In the genomic region with DNA sequence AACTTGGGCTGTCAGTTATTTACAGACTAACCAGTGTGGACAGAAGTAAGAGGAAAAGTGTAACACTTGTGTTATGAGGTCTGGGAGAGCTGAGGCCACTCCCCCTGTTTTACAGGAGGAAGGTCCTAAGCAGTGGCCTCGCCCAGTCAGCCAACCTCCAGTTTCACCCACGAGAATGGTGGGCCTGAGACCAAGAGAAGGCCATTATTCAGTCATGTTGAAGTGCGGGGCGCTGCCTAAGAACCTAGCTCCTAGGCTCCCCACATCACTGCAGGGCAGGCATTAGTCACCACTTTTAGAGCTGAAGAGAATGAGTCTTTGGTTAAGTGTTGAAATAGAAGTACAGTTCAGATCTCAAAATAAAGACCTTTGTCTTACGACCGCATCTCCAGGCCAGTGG, we compare ENCODE assay signal across 12 cellular contexts. TPM values are rescaled to one million over a fixed set of nuclear protein-coding genes. Genes with fewer than 3 reads are reported as not detected.
DNase-seq lines count a peak whose midpoint lies in the region; ATAC-seq, FAIRE-seq and TF ChIP-seq lines count a peak whose summit lies in the region.
"Had no signal": no experiment of that assay in that cellular context is flagged by ENCODE, and none has a peak within 500 bp of the region (broad histone marks: within the 10 kb centered on the region; RNA-seq: fewer than 3 reads in every experiment).

No MANE protein-coding gene starts in this region.

- H3K4me3 Mint-ChIP-seq in activated T-helper 1 cell treated with anti-CD3 and anti-CD28 coated beads, Interleukin-12 subunit alpha, Interleukin-12 subunit beta, Interleukin-2, Interleukin-4 antibody, amounts not matched to agents 30 ng/mL and 10 ng/mL and 1 ng/mL, durations not matched to agents 14 hours and 24 hours and 36 hours, result no peak overlapping the region
- H3K4me3 Mint-ChIP-seq: H9 had no signal

- H3K18ac ChIP-seq in mesenchymal stem cell (ENCODE audit: low read depth in 1 of 2, low read length in 2 of 2), result peak overlapping the region in 1 of 2 experiments; percentile 74

- H4K91ac ChIP-seq in mesenchymal stem cell (ENCODE audit: low read length), result no peak overlapping the region

- no peak overlapping the region for H2BK120ac ChIP-seq in mesenchymal stem cell (ENCODE audit: low read depth, low read length)

- no peaks in the 10 kb centered on the region for H3K27me3 ChIP-seq in mammary epithelial cell (ENCODE audit: insufficient read depth, low read length)
- no peaks in the 10 kb centered on the region for H3K27me3 ChIP-seq in mesenchymal stem cell (ENCODE audit: control insufficient read depth in 1 of 2, insufficient read depth in 1 of 2, low read length in 2 of 2)
- H3K27me3 ChIP-seq: esophagus muscularis mucosa had no signal

- FAIRE-seq in GM19239 (lab: Jason Lieb, UNC), result no peak

- H3K4me1 ChIP-seq in mammary epithelial cell (ENCODE audit: insufficient read depth, low read length) (peaks cover 34% of the 10 kb centered on the region), mesenchymal stem cell (ENCODE audit: control insufficient read depth, insufficient read depth, low read depth, low read length) (peaks cover 14% of the 10 kb centered on the region)

- no peak overlapping the region for H2BK15ac ChIP-seq in mesenchymal stem cell (ENCODE audit: low read depth, poor library complexity, severe bottlenecking)

- DNase-seq in EL (peak; percentile 77), M059J (ENCODE audit: low read depth) (peak; percentile 98), mammary epithelial cell (peak; percentile 92), mesenchymal stem cell (peak; percentile 85), DMS 273 (lab: John Stamatoyannopoulos, UW; ENCODE audit: unreplicated experiment) (no peak), GM19239 (ENCODE audit: insufficient read length, low spot score) (no peak)
- DNase-seq in activated T-helper 1 cell treated with anti-CD3 and anti-CD28 coated beads, Interleukin-12 subunit alpha, Interleukin-12 subunit beta, Interleukin-2, Interleukin-4 antibody, amounts not matched to agents 30 ng/mL and 10 ng/mL and 1 ng/mL, durations not matched to agents 14 hours and 24 hours and 36 hours (ENCODE audit: low spot score), result no peak
- DNase-seq: activated CD4-positive, alpha-beta T cell treated with anti-CD3 and anti-CD28 coated beads for 1 hour; H9; NCI-H1092 had no signal

- BruUV-seq in mammary epithelial cell (replicated peaks; lab: Mats Ljungman, UMichigan), result no TSS peak

- in situ Hi-C loops in mammary epithelial cell (cut with MboI; ENCODE audit: low sequenced_read_pairs in 2 of 2), result no loop called here

- H3K4me1 Mint-ChIP-seq in activated T-helper 1 cell treated with anti-CD3 and anti-CD28 coated beads, Interleukin-12 subunit alpha, Interleukin-12 subunit beta, Interleukin-2, Interleukin-4 antibody, amounts not matched to agents 30 ng/mL and 10 ng/mL and 1 ng/mL, durations not matched to agents 14 hours and 24 hours and 36 hours (ENCODE audit: low read depth), result peaks cover 36% of the 10 kb centered on the region

- H4K20me1 ChIP-seq in mammary epithelial cell (ENCODE audit: insufficient read depth, low read length), result peaks cover 8% of the 10 kb centered on the region

- no peak for TF ChIP-seq CTCF in mammary epithelial cell (conservative IDR thresholded peaks at IDR 0.05 in 1 of 2, IDR thresholded peaks at IDR 0.05 in 1 of 2; ENCODE audit: extremely low read depth in 1 of 2, insufficient read depth in 1 of 2, low read depth in 1 of 2, low read length in 2 of 2)

- no peak overlapping the region for H2BK5ac ChIP-seq in mesenchymal stem cell (ENCODE audit: low read depth, low read length, poor library complexity, severe bottlenecking)

- H3K4me3 ChIP-seq in mammary epithelial cell (replicated peaks in 1 of 3; ENCODE audit: insufficient read depth in 1 of 3, low read depth in 2 of 3, low read length in 3 of 3) (no peak overlapping the region), mesenchymal stem cell (ENCODE audit: insufficient read depth in 1 of 2, low read depth in 1 of 2, low read length in 2 of 2) (no peak overlapping the region)
- H3K4me3 ChIP-seq: esophagus muscularis mucosa had no signal

- no peak overlapping the region for H3K4ac ChIP-seq in mesenchymal stem cell (ENCODE audit: low read depth in 1 of 2, low read length in 2 of 2)

- H3K27ac ChIP-seq in mammary epithelial cell (ENCODE audit: insufficient read depth, low read depth, low read length) (peak overlapping the region; percentile 65), mesenchymal stem cell (ENCODE audit: low read length, poor library complexity, severe bottlenecking) (no peak overlapping the region)
- H3K27ac ChIP-seq: esophagus muscularis mucosa had no signal

- H3K36me3 ChIP-seq in mammary epithelial cell (ENCODE audit: insufficient read depth, low read length) (no peaks in the 10 kb centered on the region), mesenchymal stem cell (ENCODE audit: control insufficient read depth in 1 of 2, insufficient read depth in 2 of 2, low read depth in 1 of 2, low read length in 2 of 2) (no peaks in the 10 kb centered on the region)
- H3K36me3 ChIP-seq: esophagus muscularis mucosa had no signal

- H2BK12ac ChIP-seq in mesenchymal stem cell (ENCODE audit: low read length in 2 of 2), result no peak overlapping the region

- no peak overlapping the region for H3K9ac ChIP-seq in mammary epithelial cell (ENCODE audit: insufficient read depth, low read length)
- no peak overlapping the region for H3K9ac ChIP-seq in mesenchymal stem cell (ENCODE audit: low read length)

- H3K4me2 ChIP-seq in mammary epithelial cell (ENCODE audit: insufficient read depth, low read depth, low read length) (peak overlapping the region; percentile 32), mesenchymal stem cell (ENCODE audit: low read length, poor library complexity, severe bottlenecking) (no peak overlapping the region)

- no peak overlapping the region for H4K8ac ChIP-seq in mesenchymal stem cell (ENCODE audit: low read length)

- peaks cover 25% of the 10 kb centered on the region for H3K79me1 ChIP-seq in mesenchymal stem cell (replicated peaks; ENCODE audit: low read length, poor library complexity, severe bottlenecking)

- ATAC-seq in GM21367 (IDR thresholded peaks at IDR 0.05; ENCODE audit: unreplicated experiment), result no peak

- WGBS in mammary epithelial cell (ENCODE audit: low coverage, missing lambda C conversion rate), result 37% methylated on average over 6 of the region's 6 CpGs
- 52% methylated on average over 5 of the region's 6 CpGs for WGBS in mesenchymal stem cell

- CTCF ChIA-PET in mammary epithelial cell (lab: Charles Lee; ENCODE audit: low non-redundant PET), result no interaction called here

- no peak overlapping the region for H3K27ac Mint-ChIP-seq in activated T-helper 1 cell treated with anti-CD3 and anti-CD28 coated beads, Interleukin-12 subunit alpha, Interleukin-12 subunit beta, Interleukin-2, Interleukin-4 antibody, amounts not matched to agents 30 ng/mL and 10 ng/mL and 1 ng/mL, durations not matched to agents 14 hours and 24 hours and 36 hours

- peaks cover 7% of the 10 kb centered on the region for H3K9me3 Mint-ChIP-seq in activated T-helper 1 cell treated with anti-CD3 and anti-CD28 coated beads, Interleukin-12 subunit alpha, Interleukin-12 subunit beta, Interleukin-2, Interleukin-4 antibody, amounts not matched to agents 30 ng/mL and 10 ng/mL and 1 ng/mL, durations not matched to agents 14 hours and 24 hours and 36 hours

- H2AFZ ChIP-seq in mammary epithelial cell (ENCODE audit: low read depth, low read length), result no peak overlapping the region
- no peak overlapping the region for H2AFZ ChIP-seq in mesenchymal stem cell (ENCODE audit: low read depth, low read length)

- H3K14ac ChIP-seq in mesenchymal stem cell (ENCODE audit: low read length in 2 of 2), result no peak overlapping the region

- peaks cover 96% of the 10 kb centered on the region for H3K79me2 ChIP-seq in mammary epithelial cell (ENCODE audit: insufficient read depth, low read length)

- dilution Hi-C loops in mammary epithelial cell (cut with HindIII; ENCODE audit: low sequenced_read_pairs), result no loop called here

- H3K36me3 Mint-ChIP-seq in activated T-helper 1 cell treated with anti-CD3 and anti-CD28 coated beads, Interleukin-12 subunit alpha, Interleukin-12 subunit beta, Interleukin-2, Interleukin-4 antibody, amounts not matched to agents 30 ng/mL and 10 ng/mL and 1 ng/mL, durations not matched to agents 14 hours and 24 hours and 36 hours (ENCODE audit: low read depth), result no peaks in the 10 kb centered on the region

- peaks cover 3% of the 10 kb centered on the region for H3K27me3 Mint-ChIP-seq in activated T-helper 1 cell treated with anti-CD3 and anti-CD28 coated beads, Interleukin-12 subunit alpha, Interleukin-12 subunit beta, Interleukin-2, Interleukin-4 antibody, amounts not matched to agents 30 ng/mL and 10 ng/mL and 1 ng/mL, durations not matched to agents 14 hours and 24 hours and 36 hours (ENCODE audit: insufficient read depth)

- no peak overlapping the region for H2AK5ac ChIP-seq in mesenchymal stem cell (ENCODE audit: low read length, severe bottlenecking)

- no peak overlapping the region for H3K23ac ChIP-seq in mesenchymal stem cell (ENCODE audit: low read length in 2 of 2)

- H3K9me3 ChIP-seq in mammary epithelial cell (replicated peaks; ENCODE audit: insufficient read depth, low read length) (no peaks in the 10 kb centered on the region), mesenchymal stem cell (ENCODE audit: control insufficient read depth, low read length) (peaks cover 12% of the 10 kb centered on the region)

- intact Hi-C loops in mammary epithelial cell (cut with micrococcal nuclease), result loop anchor here (10.0 kb wide), 1 partner anchor 159 kb away; no protein-coding TSS in a partner anchor
- intact Hi-C loops in activated T-helper 1 cell treated with anti-CD3 and anti-CD28 coated beads, Interleukin-12 subunit alpha, Interleukin-12 subunit beta, Interleukin-2, Interleukin-4 antibody, amounts not matched to agents 30 ng/mL and 10 ng/mL and 1 ng/mL, durations not matched to agents 14 hours and 24 hours and 36 hours (cut with micrococcal nuclease), result no loop called here

RNA-seq across cellular contexts. Expression of a gene that starts 27.9 kb away (rescaled TPM):
- 34.3 and 49.2 TPM in 2 replicates for total RNA-seq in M059J (2014; rRNA removed; shearing (Covaris generic))
- total RNA-seq in mammary epithelial cell, result 10 to 100 TPM; 47.7 to 49.7 TPM
- polyA plus RNA-seq in mammary epithelial cell, result 19.6 TPM
- polyA minus RNA-seq in mammary epithelial cell, result 64.8 TPM
- polyA plus RNA-seq in mesenchymal stem cell (2013, experiment 1 of 2), result 35.1 TPM
- 33.1 TPM for polyA plus RNA-seq in mesenchymal stem cell (2013, experiment 2 of 2)
- 26.8 and 29.5 TPM in 2 replicates for total RNA-seq in activated T-helper 1 cell treated with anti-CD3 and anti-CD28 coated beads, Interleukin-12 subunit alpha, Interleukin-12 subunit beta, Interleukin-2, Interleukin-4 antibody, amounts not matched to agents 30 ng/mL and 10 ng/mL and 1 ng/mL, durations not matched to agents 14 hours and 24 hours and 36 hours

Comparison
In these comparisons a context has a peak if more than half of its experiments do, and no peak if none do; other contexts are left out.
1. DNase-seq: peak in EL (single experiment), M059J (single experiment), mammary epithelial cell (single experiment) and mesenchymal stem cell (single experiment); none in activated T-helper 1 cell treated with anti-CD3 and anti-CD28 coated beads, Interleukin-12 subunit alpha, Interleukin-12 subunit beta, Interleukin-2, Interleukin-4 antibody, amounts not matched to agents 30 ng/mL and 10 ng/mL and 1 ng/mL, durations not matched to agents 14 hours and 24 hours and 36 hours (single experiment), DMS 273 (single experiment) and GM19239 (single experiment).